In genomic region chr11:66345316-66345649, GRCh38 we compare ENCODE assay signal across 8 cellular contexts. TPM values are rescaled to one million over a fixed set of nuclear protein-coding genes. Genes with fewer than 3 reads are reported as not detected.
A peak's percentile ranks its signal among the peaks of the same experiment; 100 is the strongest.
DNase-seq lines count a peak whose midpoint lies in the region; ATAC-seq, FAIRE-seq and TF ChIP-seq lines count a peak whose summit lies in the region.

No MANE protein-coding gene starts in this region.

- peak overlapping the region; percentile 89 for H3K9ac ChIP-seq in keratinocyte (ENCODE audit: control insufficient read depth, extremely low read depth, insufficient read depth, low read length)

- H3K36me3 Mint-ChIP-seq in activated CD8-positive, alpha-beta T cell treated with anti-CD3 and anti-CD28 coated beads for 36 hours (ENCODE audit: low read depth) = peaks cover 13% of the 10 kb centered on the region

- peak overlapping the region in 9 of 10 donors; percentile 61 to 88 (median 84) for H3K27ac ChIP-seq in heart right ventricle
- peak overlapping the region; percentile 79 for H3K27ac ChIP-seq in keratinocyte (ENCODE audit: control insufficient read depth, insufficient read depth, low read length)
- peak overlapping the region; percentile 87 to 98 (median 92) for H3K27ac ChIP-seq in transverse colon

- H3K9me3 Mint-ChIP-seq in activated CD8-positive, alpha-beta T cell treated with anti-CD3 and anti-CD28 coated beads for 36 hours = no peaks in the 10 kb centered on the region

- no peaks in the 10 kb centered on the region for H4K20me1 ChIP-seq in keratinocyte (ENCODE audit: control insufficient read depth, extremely low read depth, insufficient read depth, low read length)

- H3K27me3 Mint-ChIP-seq in activated CD8-positive, alpha-beta T cell treated with anti-CD3 and anti-CD28 coated beads for 36 hours = peaks cover 2% of the 10 kb centered on the region

- no peak for FAIRE-seq in keratinocyte (lab: Jason Lieb, UNC)

- in situ Hi-C loops in transverse colon (cut with MboI; ENCODE audit: low pct_ligation_motif_present in 1 of 4, low pct_unique_long_range_greater_than_20kb in 1 of 4, low sequenced_read_pairs in 3 of 4) = no loop called here

- TF ChIP-seq EP300 in transverse colon (IDR thresholded peaks at IDR 0.05; ENCODE audit: low read depth) = no peak

- intact Hi-C loops in heart right ventricle (cut with DNase I) = loop anchor here in 3 of 10 donors (5.0 kb wide), 2 partner anchors 33 to 42 kb away; no protein-coding TSS in a partner anchor
- intact Hi-C loops in left ventricle myocardium superior (cut with micrococcal nuclease) = no loop called here
- intact Hi-C loops in activated CD8-positive, alpha-beta T cell treated with anti-CD3 and anti-CD28 coated beads for 36 hours (cut with micrococcal nuclease) = loop anchor here (5.0 kb wide), 1 partner anchor 33 kb away; no protein-coding TSS in a partner anchor
- intact Hi-C loops in transverse colon (cut with DNase I; ENCODE audit: low total_unique reads) = no loop called here

- peaks cover 43% of the 10 kb centered on the region for H3K4me1 Mint-ChIP-seq in activated CD8-positive, alpha-beta T cell treated with anti-CD3 and anti-CD28 coated beads for 36 hours (ENCODE audit: low read depth)

- H2AFZ ChIP-seq in keratinocyte (ENCODE audit: control insufficient read depth, low read length) = peak overlapping the region; percentile 86

- H3K79me2 ChIP-seq in keratinocyte (ENCODE audit: control insufficient read depth, insufficient read depth, low read length) = peaks cover 33% of the 10 kb centered on the region

- TF ChIP-seq POLR2A in transverse colon (IDR thresholded peaks at IDR 0.05) = no peak

- H3K4me2 ChIP-seq in keratinocyte (ENCODE audit: control insufficient read depth, extremely low read depth, insufficient read depth, low read depth, low read length) = peak overlapping the region; percentile 96

- H3K27ac Mint-ChIP-seq in activated CD8-positive, alpha-beta T cell treated with anti-CD3 and anti-CD28 coated beads for 36 hours = peak overlapping the region; percentile 92

- H3K4me1 ChIP-seq in heart right ventricle (peaks cover 16 to 48% (median 39%) of the 10 kb centered on the region in 9 donors), keratinocyte (ENCODE audit: control insufficient read depth, extremely low read depth, insufficient read depth, low read length) (peaks cover 31% of the 10 kb centered on the region), transverse colon (peaks cover 23 to 58% (median 43%) of the 10 kb centered on the region in 4 donors)

- ATAC-seq in heart right ventricle (peak in 1 of 8 donors; percentile 19), left ventricle myocardium superior (no peak)
- peak; percentile 10 for ATAC-seq in activated CD8-positive, alpha-beta T cell treated with anti-CD3 and anti-CD28 coated beads for 36 hours

- DNase-seq in heart right ventricle = no peak
- no peak for DNase-seq in left ventricle myocardium superior
- DNase-seq in activated CD8-positive, alpha-beta T cell treated with anti-CD3 and anti-CD28 coated beads for 36 hours = no peak
- no peak for DNase-seq in keratinocyte (ENCODE audit: low read depth, low spot score)
- no peak for DNase-seq in transverse colon
- DNase-seq in inferior parietal cortex (ENCODE audit: extremely low spot score) = no peak
- DNase-seq in NCI-H187 (lab: John Stamatoyannopoulos, UW) = no peak
- no peak for DNase-seq in kidney tubule cell (ENCODE audit: low spot score)

- H3K36me3 ChIP-seq in heart right ventricle = peaks cover 2 to 29% (median 15%) of the 10 kb centered on the region in 9 donors
- H3K36me3 ChIP-seq in keratinocyte (ENCODE audit: control insufficient read depth in 2 of 2, extremely low read depth in 1 of 2, insufficient read depth in 2 of 2, low read length in 2 of 2) = peaks cover 12 to 13% of the 10 kb centered on the region in 2 experiments
- peaks cover 0 to 11% (median 5%) of the 10 kb centered on the region in 4 donors for H3K36me3 ChIP-seq in transverse colon

- 2 to 5% methylated on average over 7 of the region's 7 CpGs for WGBS in heart right ventricle, 2 donors
- 9% methylated on average over 7 of the region's 7 CpGs; no CpG with 5 or more reads in 1 of the 2 donors for WGBS in transverse colon (ENCODE audit: low coverage in 1 of 2), 2 donors

- H3K27me3 ChIP-seq in heart right ventricle = peaks cover 0 to 5% (median 0%) of the 10 kb centered on the region in 7 donors
- no peaks in the 10 kb centered on the region for H3K27me3 ChIP-seq in keratinocyte (ENCODE audit: control insufficient read depth, extremely low read depth, insufficient read depth, low read length)
- no peaks in the 10 kb centered on the region for H3K27me3 ChIP-seq in transverse colon

- H3K4me3 Mint-ChIP-seq in activated CD8-positive, alpha-beta T cell treated with anti-CD3 and anti-CD28 coated beads for 36 hours = peak overlapping the region; percentile 95

- CTCF ChIA-PET in activated CD8-positive, alpha-beta T cell treated with anti-CD3 and anti-CD28 coated beads for 36 hours (lab: Charles Lee) = interaction anchor here (0.8 to 5.5 kb wide), 8 partner anchors 9 to 333 kb away, joined by 3 to 44 read pairs (median 6); partner anchors contain the start of genes RIN1 and YIF1A

- no peak for TF ChIP-seq CTCF in heart right ventricle (IDR thresholded peaks at IDR 0.05)
- TF ChIP-seq CTCF in activated CD8-positive, alpha-beta T cell treated with anti-CD3 and anti-CD28 coated beads for 36 hours (IDR thresholded peaks at IDR 0.05) = no peak
- TF ChIP-seq CTCF in keratinocyte (optimal IDR thresholded peaks at IDR 0.05 in 1 of 3, IDR thresholded peaks at IDR 0.05 in 1 of 3, conservative IDR thresholded peaks at IDR 0.05 in 1 of 3; ENCODE audit: extremely low read depth in 1 of 3, insufficient read depth in 2 of 3, low read length in 3 of 3) = no peak
- no peak for TF ChIP-seq CTCF in transverse colon (IDR thresholded peaks at IDR 0.05)

- H3K9me3 ChIP-seq in heart right ventricle (no peaks in the 10 kb centered on the region), keratinocyte (ENCODE audit: control insufficient read depth, low read depth, low read length) (no peaks in the 10 kb centered on the region), transverse colon (no peaks in the 10 kb centered on the region)

- H3K4me3 ChIP-seq in heart right ventricle = peak overlapping the region; percentile 81 to 100 (median 94)
- H3K4me3 ChIP-seq in keratinocyte (ENCODE audit: control insufficient read depth in 2 of 3, extremely low read depth in 1 of 3, insufficient read depth in 2 of 3, low read depth in 1 of 3, low read length in 3 of 3) = peak overlapping the region; percentile 70 to 95 (median 91)
- H3K4me3 ChIP-seq in transverse colon = peak overlapping the region in 3 of 4 donors; percentile 61 to 85 (median 73)

- no peaks in the 10 kb centered on the region for H3K9me1 ChIP-seq in keratinocyte (ENCODE audit: control insufficient read depth, extremely low read depth, insufficient read depth, low read length)

- dilution Hi-C loops in keratinocyte (cut with MboI; ENCODE audit: extremely low pct_ligation_motif_present, low sequenced_read_pairs) = no loop called here

- POLR2A ChIA-PET in activated CD8-positive, alpha-beta T cell treated with anti-CD3 and anti-CD28 coated beads for 36 hours (lab: Charles Lee) = interaction anchor here (0.6 to 3.3 kb wide), 9 partner anchors 9 to 122 kb away, joined by 3 to 22 read pairs (median 9); partner anchors contain the start of genes CD248, RIN1 and SLC29A2

RNA-seq across cellular contexts. Expression of gene BRMS1, which starts 0.4 kb away (rescaled TPM):
- total RNA-seq in heart right ventricle (10 to 100 TPM; 10.6 to 17.6 (median 12.9) TPM), left ventricle myocardium superior (14.7 TPM), transverse colon (100 to 1,000 TPM in 1 of 4 donors, 10 to 100 TPM in 3; 34.0 to 178 (median 63.1) TPM)
- polyA plus RNA-seq in heart right ventricle (10 to 100 TPM; 25.2 to 73.9 TPM), keratinocyte (61.4 to 65.8 TPM (median 64.8 TPM) in 3 replicates)
- total RNA-seq in activated CD8-positive, alpha-beta T cell treated with anti-CD3 and anti-CD28 coated beads for 36 hours = 10 to 100 TPM; 35.7 to 35.9 TPM
- polyA plus RNA-seq in keratinocyte (2011; ENCODE audit: low read depth) = 31.0 TPM
- 37.7 and 68.6 TPM in 2 replicates for polyA plus RNA-seq in keratinocyte (2011; cell fraction: cytosol; rRNA removed)
- 44.0 and 44.5 TPM in 2 replicates for polyA plus RNA-seq in keratinocyte (2011; cell fraction: nucleus; rRNA removed)
- polyA plus RNA-seq in keratinocyte (2012; ENCODE audit: low replicate concordance) = 38.4 and 73.3 TPM in 2 replicates
- 14.7 to 32.2 TPM (median 21.4 TPM) in 3 replicates for polyA minus RNA-seq in keratinocyte
- polyA minus RNA-seq in keratinocyte (2011; cell fraction: cytosol; rRNA and poly(A)+ RNA removed) = 28.6 TPM
- polyA minus RNA-seq in keratinocyte (2011; cell fraction: nucleus; rRNA and poly(A)+ RNA removed) = 9.1 and 10.6 TPM in 2 replicates

RNA-seq across cellular contexts. Expression of gene B4GAT1, which starts 2.1 kb away (rescaled TPM):
- total RNA-seq in heart right ventricle = 10 to 100 TPM; 36.5 to 69.6 (median 48.1) TPM
- 10 to 100 TPM; 22.3 to 45.4 TPM for polyA plus RNA-seq in heart right ventricle
- 55.1 TPM for total RNA-seq in left ventricle myocardium superior
- total RNA-seq in activated CD8-positive, alpha-beta T cell treated with anti-CD3 and anti-CD28 coated beads for 36 hours = 1 to 10 TPM; 9.4 to 9.5 TPM
- polyA plus RNA-seq in keratinocyte = 5.2 to 6.0 TPM (median 5.7 TPM) in 3 replicates
- 2.8 TPM for polyA plus RNA-seq in keratinocyte (2011; ENCODE audit: low read depth)
- polyA plus RNA-seq in keratinocyte (2011; cell fraction: cytosol; rRNA removed) = 2.3 and 3.2 TPM in 2 replicates
- 7.9 and 11.1 TPM in 2 replicates for polyA plus RNA-seq in keratinocyte (2011; cell fraction: nucleus; rRNA removed)
- 8.2 and 9.6 TPM in 2 replicates for polyA plus RNA-seq in keratinocyte (2012; ENCODE audit: low replicate concordance)
- polyA minus RNA-seq in keratinocyte = 2.2 to 3.3 TPM (median 3.3 TPM) in 3 replicates
- 7.1 TPM for polyA minus RNA-seq in keratinocyte (2011; cell fraction: cytosol; rRNA and poly(A)+ RNA removed)
- 4.7 and 6.7 TPM in 2 replicates for polyA minus RNA-seq in keratinocyte (2011; cell fraction: nucleus; rRNA and poly(A)+ RNA removed)
- 10 to 100 TPM; 21.8 to 31.8 (median 23.6) TPM for total RNA-seq in transverse colon

RNA-seq across cellular contexts. Expression of gene RIN1, which starts 9.0 kb away (rescaled TPM):
- total RNA-seq in heart right ventricle (1 to 10 TPM in 8 of 10 donors, under 1 TPM in 2; 0.81 to 5.3 (median 1.6) TPM), left ventricle myocardium superior (1.7 TPM), transverse colon (10 to 100 TPM in 3 of 4 donors, 1 to 10 TPM in 1; 8.8 to 43.8 (median 14.4) TPM)
- polyA plus RNA-seq in heart right ventricle (10 to 100 TPM in 1 of 2 donors, 1 to 10 TPM in 1; 3.9 to 10.8 TPM), keratinocyte (10.6 to 18.6 TPM (median 16.1 TPM) in 3 replicates)
- total RNA-seq in activated CD8-positive, alpha-beta T cell treated with anti-CD3 and anti-CD28 coated beads for 36 hours = 1 to 10 TPM; 1.1 to 1.6 TPM
- 7.9 TPM for polyA plus RNA-seq in keratinocyte (2011; ENCODE audit: low read depth)
- polyA plus RNA-seq in keratinocyte (2011; cell fraction: cytosol; rRNA removed) = 6.2 and 20.7 TPM in 2 replicates
- polyA plus RNA-seq in keratinocyte (2011; cell fraction: nucleus; rRNA removed) = 19.3 and 34.2 TPM in 2 replicates
- 28.8 and 29.9 TPM in 2 replicates for polyA plus RNA-seq in keratinocyte (2012; ENCODE audit: low replicate concordance)
- 7.6 to 19.7 TPM (median 10.7 TPM) in 3 replicates for polyA minus RNA-seq in keratinocyte
- polyA minus RNA-seq in keratinocyte (2011; cell fraction: cytosol; rRNA and poly(A)+ RNA removed) = 44.9 TPM
- 20.1 and 21.6 TPM in 2 replicates for polyA minus RNA-seq in keratinocyte (2011; cell fraction: nucleus; rRNA and poly(A)+ RNA removed)

RNA-seq across cellular contexts. Expression of gene SLC29A2, which starts 26.3 kb away (rescaled TPM):
- total RNA-seq in heart right ventricle (10 to 100 TPM in 3 of 10 donors, 1 to 10 TPM in 7; 7.8 to 28.0 (median 9.5) TPM), left ventricle myocardium superior (22.6 TPM), transverse colon (10 to 100 TPM in 3 of 4 donors, 1 to 10 TPM in 1; 7.5 to 32.4 (median 14.4) TPM)
- polyA plus RNA-seq in heart right ventricle (10 to 100 TPM; 25.9 to 50.6 TPM), keratinocyte (1.3 to 2.7 TPM (median 1.7 TPM) in 3 replicates)
- 10 to 100 TPM; 11.8 to 12.2 TPM for total RNA-seq in activated CD8-positive, alpha-beta T cell treated with anti-CD3 and anti-CD28 coated beads for 36 hours
- 0.27 TPM for polyA plus RNA-seq in keratinocyte (2011; ENCODE audit: low read depth)
- polyA plus RNA-seq in keratinocyte (2011; cell fraction: cytosol; rRNA removed) = 2.0 and 2.5 TPM in 2 replicates
- 6.3 and 6.7 TPM in 2 replicates for polyA plus RNA-seq in keratinocyte (2011; cell fraction: nucleus; rRNA removed)
- 2.9 and 3.8 TPM in 2 replicates for polyA plus RNA-seq in keratinocyte (2012; ENCODE audit: low replicate concordance)
- 1.5 to 7.7 TPM (median 1.6 TPM) in 3 replicates for polyA minus RNA-seq in keratinocyte
- 2.3 TPM for polyA minus RNA-seq in keratinocyte (2011; cell fraction: cytosol; rRNA and poly(A)+ RNA removed)
- 1.2 and 2.0 TPM in 2 replicates for polyA minus RNA-seq in keratinocyte (2011; cell fraction: nucleus; rRNA and poly(A)+ RNA removed)

RNA-seq across cellular contexts. Expression of gene CD248, which starts 28.4 kb away (rescaled TPM):
- total RNA-seq in heart right ventricle (10 to 100 TPM in 5 of 10 donors, 1 to 10 TPM in 5; 5.3 to 44.4 (median 9.1) TPM), left ventricle myocardium superior (11.1 TPM), transverse colon (10 to 100 TPM in 1 of 4 donors, 1 to 10 TPM in 3; 2.6 to 36.2 (median 6.5) TPM)
- polyA plus RNA-seq in heart right ventricle (10 to 100 TPM in 1 of 2 donors, 1 to 10 TPM in 1; 8.6 to 35.9 TPM), keratinocyte (0.02 to 0.40 TPM (median 0.12 TPM) in 3 replicates)
- 10 to 100 TPM; 16.3 to 16.8 TPM for total RNA-seq in activated CD8-positive, alpha-beta T cell treated with anti-CD3 and anti-CD28 coated beads for 36 hours
- 0.37 TPM for polyA plus RNA-seq in keratinocyte (2011; ENCODE audit: low read depth)
- polyA plus RNA-seq in keratinocyte (2011; cell fraction: cytosol; rRNA removed) = 0.05 and 0.06 TPM in 2 replicates
- 0.31 and 0.40 TPM in 2 replicates for polyA plus RNA-seq in keratinocyte (2011; cell fraction: nucleus; rRNA removed)
- 0.06 and 1.2 TPM in 2 replicates for polyA plus RNA-seq in keratinocyte (2012; ENCODE audit: low replicate concordance)
- 0.23 to 0.52 TPM in 2 of 3 replicates, not detected in the other for polyA minus RNA-seq in keratinocyte
- polyA minus RNA-seq in keratinocyte (2011; cell fraction: cytosol; rRNA and poly(A)+ RNA removed) = not detected
- 0.21 TPM in 1 of 2 replicates, not detected in the other for polyA minus RNA-seq in keratinocyte (2011; cell fraction: nucleus; rRNA and poly(A)+ RNA removed)
